In the genomic region with DNA sequence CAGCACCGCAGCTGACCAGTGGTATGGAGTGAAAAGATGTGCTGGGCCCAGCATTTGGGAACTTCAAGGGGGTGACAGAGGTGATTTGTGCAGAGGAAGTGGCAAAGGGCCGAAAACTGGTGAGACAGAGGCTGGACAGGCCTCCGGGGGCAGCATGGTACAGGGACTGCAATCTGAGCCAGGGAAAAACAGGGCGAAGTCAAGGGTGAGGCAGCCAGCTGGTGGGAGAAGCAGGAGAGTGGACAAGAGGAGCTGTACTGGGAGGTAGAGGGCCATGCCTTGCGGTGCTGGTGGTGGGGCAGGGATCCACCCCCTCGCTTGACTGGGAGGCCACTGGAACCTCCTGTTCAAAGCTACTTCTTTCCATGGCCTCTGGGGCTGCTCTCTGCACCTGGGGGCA, we compare ENCODE assay signal across 13 cellular contexts. TPM values are rescaled to one million over a fixed set of nuclear protein-coding genes. Genes with fewer than 3 reads are reported as not detected.
DNase-seq lines count a peak whose midpoint lies in the region; ATAC-seq and TF ChIP-seq lines count a peak whose summit lies in the region.
"Had no signal": no experiment of that assay in that cellular context is flagged by ENCODE, and none has a peak within 500 bp of the region (broad histone marks: within the 10 kb centered on the region; RNA-seq: fewer than 3 reads in every experiment).

No MANE protein-coding gene starts in this region.

- no TSS peak for BruUV-seq in Caco-2 (replicated peaks; lab: Mats Ljungman, UMichigan)

- peaks cover 3% of the 10 kb centered on the region; the same call in 1 of the 2 replicates for H3K27me3 ChIP-seq in Caco-2 (replicated peaks; ENCODE audit: control insufficient read depth, insufficient read depth, low read length)

- H3K4me3 ChIP-seq in Caco-2 (ENCODE audit: low read depth, low read length) (no peak overlapping the region), WI38 (ENCODE audit: low read depth, low read length) (no peak overlapping the region)
- H3K4me3 ChIP-seq: body of pancreas had no signal

- peaks cover 12% of the 10 kb centered on the region for H3K27me3 Mint-ChIP-seq in Caco-2 (ENCODE audit: insufficient read depth, unreplicated experiment)

- DNase-seq in Caco-2 (peak in 1 of 2 experiments; percentile 58), HT-29 (ENCODE audit: low spot score) (peak; percentile 25), kidney tubule cell (ENCODE audit: low spot score) (peak; percentile 15), COLO829 (ENCODE audit: low spot score) (no peak), GM13977 (ENCODE audit: low spot score) (no peak)
- DNase-seq: activated T-cell treated with anti-CD3 and anti-CD28 coated beads for 4 hours; body of pancreas; naive B cell; NCI-H1694 treated with DMSO at 0.1 percent for 48 hours; stimulated activated CD8-positive, alpha-beta memory T cell treated with anti-CD3 and anti-CD28 coated beads, Interleukin-4, amount 100 ng/mL, for 48 hours had no signal

- in situ Hi-C loops in GM13977 (cut with MboI; ENCODE audit: low pct_unique_long_range_greater_than_20kb, low sequenced_read_pairs, unreplicated experiment), result no loop called here

- no peaks in the 10 kb centered on the region for H3K36me3 ChIP-seq in Caco-2 (ENCODE audit: control insufficient read depth, insufficient read depth, low read length)

- no peaks in the 10 kb centered on the region for H3K9me3 Mint-ChIP-seq in Caco-2 (ENCODE audit: unreplicated experiment)

- no peaks in the 10 kb centered on the region for H3K4me1 ChIP-seq in Caco-2

- TF ChIP-seq CTCF in Caco-2 (IDR thresholded peaks at IDR 0.05; ENCODE audit: insufficient read depth in 1 of 2, low read depth in 1 of 2, low read length in 1 of 2, severe bottlenecking in 1 of 2, unreplicated experiment in 1 of 2), result peak; percentile 18 to 46
- peak; percentile 27; the same call in 1 of the 2 replicates for TF ChIP-seq CTCF in WI38 (IDR thresholded peaks at IDR 0.05; ENCODE audit: low read depth, low read length)
- TF ChIP-seq CTCF in GM13977 (IDR thresholded peaks at IDR 0.05; ENCODE audit: extremely low read depth, insufficient read depth, missing control alignments), result no peak

- no peaks in the 10 kb centered on the region for H3K9me3 ChIP-seq in Caco-2
- H3K9me3 ChIP-seq: body of pancreas had no signal

- POLR2A ChIA-PET in Caco-2 (lab: Charles Lee), result no interaction called here

- no peak for ATAC-seq in GM18519 (IDR thresholded peaks at IDR 0.05; ENCODE audit: low FRiP score, unreplicated experiment)
- no peak for ATAC-seq in HG02870 (IDR thresholded peaks at IDR 0.05; ENCODE audit: unreplicated experiment)
- ATAC-seq: body of pancreas had no signal

- H3K36me3 Mint-ChIP-seq in Caco-2 (ENCODE audit: insufficient read depth, unreplicated experiment), result no peaks in the 10 kb centered on the region
- H3K36me3 Mint-ChIP-seq: naive B cell had no signal

- no peak overlapping the region for H3K27ac Mint-ChIP-seq in Caco-2 (ENCODE audit: unreplicated experiment)
- H3K27ac Mint-ChIP-seq: naive B cell had no signal

- CTCF ChIA-PET in Caco-2 (lab: Charles Lee), result interaction anchor here (0.6 to 1.0 kb wide), 4 partner anchors 40 to 332 kb away, joined by 3 to 8 read pairs (median 4); a partner anchor contains a TSS

- H3K4me3 Mint-ChIP-seq in Caco-2 (ENCODE audit: unreplicated experiment), result no peak overlapping the region

- no peaks in the 10 kb centered on the region for H3K4me1 Mint-ChIP-seq in Caco-2 (ENCODE audit: low read depth, unreplicated experiment)

- intact Hi-C loops in Caco-2 (cut with micrococcal nuclease; ENCODE audit: unreplicated experiment), result no loop called here

RNA-seq across cellular contexts. Expression of a gene that starts 7.3 kb away (rescaled TPM):
- not detected in 2 replicates for total RNA-seq in Caco-2 (2022)
- total RNA-seq in HT-29 (2014; rRNA removed; shearing (Covaris generic)), result not detected in 2 replicates
- total RNA-seq: body of pancreas had no signal

RNA-seq across cellular contexts. Expression of a gene that starts 11.3 kb away (rescaled TPM):
- 0.12 and 0.23 TPM in 2 replicates for total RNA-seq in Caco-2 (2022)
- not detected in 2 replicates for total RNA-seq in HT-29 (2014; rRNA removed; shearing (Covaris generic))

RNA-seq across cellular contexts. Expression of a gene that starts 41.9 kb away (rescaled TPM):
- total RNA-seq in Caco-2 (2022), result not detected in 2 replicates
- total RNA-seq in HT-29 (2014; rRNA removed; shearing (Covaris generic)), result not detected in 2 replicates

Comparison
In these comparisons a context has a peak if more than half of its experiments do, and no peak if none do; other contexts are left out.
1. DNase-seq: peak in HT-29 (single experiment) and kidney tubule cell (single experiment); none in COLO829 (single experiment) and GM13977 (single experiment).